Comparison of ENCODE assay signal across 17 cellular contexts in genomic region chr1:165882168-165882837, GRCh38. TPM values are rescaled to one million over a fixed set of nuclear protein-coding genes. Genes with fewer than 3 reads are reported as not detected.
DNase-seq lines count a peak whose midpoint lies in the region; ATAC-seq, FAIRE-seq and TF ChIP-seq lines count a peak whose summit lies in the region.
"Had no signal": no experiment of that assay in that cellular context is flagged by ENCODE, and none has a peak within 500 bp of the region (broad histone marks: within the 10 kb centered on the region; RNA-seq: fewer than 3 reads in every experiment).

No MANE protein-coding gene starts in this region.

- H3K4me3 Mint-ChIP-seq in CD14-positive monocyte = no peak overlapping the region
- H3K4me3 Mint-ChIP-seq in dendritic cell treated with granulocyte-macrophage colony-stimulating factor and Interleukin-4, amounts not matched to agents 40 ng/mL and 50 ng/mL, for 4 days = no peak overlapping the region
- H3K4me3 Mint-ChIP-seq in activated T-cell treated with anti-CD3 and anti-CD28 coated beads, Interleukin-2, amount 50 U/mL, for 72 hours = no peak overlapping the region
- H3K4me3 Mint-ChIP-seq: activated CD4-positive, alpha-beta T cell treated with anti-CD3 and anti-CD28 coated beads, Interleukin-2, amount 10 ng/mL, durations not matched to agents 7 days and 5 days; activated naive CD8-positive, alpha-beta T cell treated with anti-CD3 and anti-CD28 coated beads for 36 hours; mesothelial cell of epicardium had no signal

- no peak for DNase-seq in CD14-positive monocyte (ENCODE audit: low spot score)
- no peak for DNase-seq in activated T-cell treated with anti-CD3 and anti-CD28 coated beads, Interleukin-2, amount 50 U/mL, for 72 hours
- DNase-seq in frontal cortex (ENCODE audit: low spot score in 2 of 2) = no peak
- DNase-seq in kidney glomerular epithelial cell (lab: John Stamatoyannopoulos, UW) = no peak
- DNase-seq: activated CD4-positive, alpha-beta T cell treated with anti-CD3 and anti-CD28 coated beads, Interleukin-2, amount 10 ng/mL, durations not matched to agents 7 days and 5 days; activated naive CD8-positive, alpha-beta T cell treated with anti-CD3 and anti-CD28 coated beads for 36 hours; activated T-cell treated with anti-CD3 and anti-CD28 coated beads for 4 hours; dorsolateral prefrontal cortex; esophagus squamous epithelium; NCI-H146; retina had no signal

- intact Hi-C loops in CD14-positive monocyte (cut with micrococcal nuclease) = loop anchor here in 1 of 2 donors (5.0 kb wide), 1 partner anchor 40 kb away; no protein-coding TSS in a partner anchor
- intact Hi-C loops in dendritic cell treated with granulocyte-macrophage colony-stimulating factor and Interleukin-4, amounts not matched to agents 40 ng/mL and 50 ng/mL, for 4 days (cut with micrococcal nuclease) = no loop called here

- peaks cover 2 to 4% of the 10 kb centered on the region in 2 donors for H3K36me3 Mint-ChIP-seq in CD14-positive monocyte
- no peaks in the 10 kb centered on the region for H3K36me3 Mint-ChIP-seq in dendritic cell treated with granulocyte-macrophage colony-stimulating factor and Interleukin-4, amounts not matched to agents 40 ng/mL and 50 ng/mL, for 4 days (ENCODE audit: low read depth)
- peaks cover 4 to 9% of the 10 kb centered on the region in 2 donors for H3K36me3 Mint-ChIP-seq in activated T-cell treated with anti-CD3 and anti-CD28 coated beads, Interleukin-2, amount 50 U/mL, for 72 hours (ENCODE audit: insufficient read depth in 2 of 2)

- no peak for TF ChIP-seq CTCF in CD14-positive monocyte (IDR thresholded peaks at IDR 0.05)

- H3K4me1 Mint-ChIP-seq in CD14-positive monocyte = peaks cover 57% of the 10 kb centered on the region
- peaks cover 59% of the 10 kb centered on the region for H3K4me1 Mint-ChIP-seq in dendritic cell treated with granulocyte-macrophage colony-stimulating factor and Interleukin-4, amounts not matched to agents 40 ng/mL and 50 ng/mL, for 4 days (ENCODE audit: low read depth)
- peaks cover 55% of the 10 kb centered on the region for H3K4me1 Mint-ChIP-seq in activated T-cell treated with anti-CD3 and anti-CD28 coated beads, Interleukin-2, amount 50 U/mL, for 72 hours (ENCODE audit: low read depth)

- peaks cover 0 to 1% (median 0%) of the 10 kb centered on the region in 7 donors for H3K9me3 Mint-ChIP-seq in CD14-positive monocyte
- H3K9me3 Mint-ChIP-seq in dendritic cell treated with granulocyte-macrophage colony-stimulating factor and Interleukin-4, amounts not matched to agents 40 ng/mL and 50 ng/mL, for 4 days = no peaks in the 10 kb centered on the region
- H3K9me3 Mint-ChIP-seq in activated T-cell treated with anti-CD3 and anti-CD28 coated beads, Interleukin-2, amount 50 U/mL, for 72 hours = no peaks in the 10 kb centered on the region
- H3K9me3 Mint-ChIP-seq: activated naive CD8-positive, alpha-beta T cell treated with anti-CD3 and anti-CD28 coated beads for 36 hours had no signal

- ATAC-seq in GM19351 (IDR thresholded peaks at IDR 0.05; ENCODE audit: unreplicated experiment) (peak; percentile 28), HG03342 (IDR thresholded peaks at IDR 0.05; ENCODE audit: unreplicated experiment) (peak; percentile 25), HG03159 (IDR thresholded peaks at IDR 0.05; ENCODE audit: unreplicated experiment) (no peak)
- ATAC-seq in activated T-cell treated with anti-CD3 and anti-CD28 coated beads, Interleukin-2, amount 50 U/mL, for 72 hours (replicated peaks in 1 of 2) = no peak

- no peaks in the 10 kb centered on the region for H3K27me3 Mint-ChIP-seq in CD14-positive monocyte (ENCODE audit: low read depth in 3 of 3)
- H3K27me3 Mint-ChIP-seq in dendritic cell treated with granulocyte-macrophage colony-stimulating factor and Interleukin-4, amounts not matched to agents 40 ng/mL and 50 ng/mL, for 4 days = no peaks in the 10 kb centered on the region
- H3K27me3 Mint-ChIP-seq in activated T-cell treated with anti-CD3 and anti-CD28 coated beads, Interleukin-2, amount 50 U/mL, for 72 hours (ENCODE audit: low read depth) = no peaks in the 10 kb centered on the region
- H3K27me3 Mint-ChIP-seq: activated CD4-positive, alpha-beta T cell treated with anti-CD3 and anti-CD28 coated beads, Interleukin-2, amount 10 ng/mL, durations not matched to agents 7 days and 5 days had no signal

- no peak for FAIRE-seq in frontal cortex (lab: Jason Lieb, UNC)
- FAIRE-seq: GM12892 had no signal

- peak overlapping the region in 4 of 7 donors; percentile 19 to 76 (median 68) for H3K27ac Mint-ChIP-seq in CD14-positive monocyte
- peak overlapping the region; percentile 89 for H3K27ac Mint-ChIP-seq in dendritic cell treated with granulocyte-macrophage colony-stimulating factor and Interleukin-4, amounts not matched to agents 40 ng/mL and 50 ng/mL, for 4 days
- H3K27ac Mint-ChIP-seq in activated T-cell treated with anti-CD3 and anti-CD28 coated beads, Interleukin-2, amount 50 U/mL, for 72 hours = no peak overlapping the region
- H3K27ac Mint-ChIP-seq: activated CD4-positive, alpha-beta T cell treated with anti-CD3 and anti-CD28 coated beads, Interleukin-2, amount 10 ng/mL, durations not matched to agents 7 days and 5 days; activated naive CD8-positive, alpha-beta T cell treated with anti-CD3 and anti-CD28 coated beads for 36 hours; mesothelial cell of epicardium had no signal

RNA-seq across cellular contexts. Expression of gene UCK2, which starts 54.9 kb away (rescaled TPM):
- 10 to 100 TPM; 12.8 to 15.4 TPM for polyA plus RNA-seq in CD14-positive monocyte
- 10 to 100 TPM; 39.8 to 47.3 TPM for total RNA-seq in activated T-cell treated with anti-CD3 and anti-CD28 coated beads, Interleukin-2, amount 50 U/mL, for 72 hours
- total RNA-seq in frontal cortex = 77.9 TPM

Comparison
In these comparisons a context has a peak if more than half of its experiments do, and no peak if none do; other contexts are left out.
1. ATAC-seq: peak in GM19351 (single experiment) and HG03342 (single experiment); none in HG03159 (single experiment) and activated T-cell treated with anti-CD3 and anti-CD28 coated beads, Interleukin-2, amount 50 U/mL, for 72 hours (0 of 2).